In genomic region chr6:142838821-142839685, GRCh38 we compare ENCODE assay signal across 1 cellular context.
TF ChIP-seq lines count a peak whose summit lies in the region.

No MANE protein-coding gene starts in this region.

TF ChIP-seq in A549, 52 proteins besides CTCF, POLR2A, EP300 and RAD21 (continued from another document):
- TF ChIP-seq KDM5A (IDR thresholded peaks at IDR 0.05) (no peak), RCOR1 (IDR thresholded peaks at IDR 0.05; ENCODE audit: low read depth, low read length) (no peak), FOSL2 (IDR thresholded peaks at IDR 0.05) (peak; percentile 47), FOSL2 (CRISPR knock-in tag; IDR thresholded peaks at IDR 0.05) (peak; percentile 79), ZFP36 (IDR thresholded peaks at IDR 0.05; ENCODE audit: borderline replicate concordance, partially characterized antibody) (no peak), SMC3 (IDR thresholded peaks at IDR 0.05) (no peak), MAX (IDR thresholded peaks at IDR 0.05) (no peak)
TF ChIP-seq in A549: peak in this region for 5.
